1 cellular context compared by ENCODE assay signal in the genomic region with DNA sequence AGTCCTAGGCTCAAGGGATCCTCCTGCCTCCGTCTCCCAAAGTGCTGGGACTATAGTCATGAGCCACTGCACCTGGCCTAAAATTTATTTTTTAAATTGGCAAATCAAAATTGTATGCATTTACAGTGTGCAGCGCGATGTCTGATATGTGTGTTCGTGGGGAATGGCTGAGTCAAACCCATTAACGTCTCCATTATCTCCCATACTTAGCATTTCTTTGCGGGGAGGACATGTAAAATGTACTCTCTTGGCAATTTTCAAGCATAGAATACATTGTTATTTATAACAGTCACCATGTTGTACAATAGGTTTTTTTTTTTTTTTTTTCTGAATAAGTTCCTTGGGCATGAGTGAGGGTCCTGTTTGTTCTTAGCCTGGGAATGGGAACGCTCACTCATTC.
TF ChIP-seq lines count a peak whose summit lies in the region.

No MANE protein-coding gene starts in this region.

TF ChIP-seq in GM12878, 131 proteins besides CTCF, POLR2A, EP300 and RAD21:
- TF ChIP-seq, protein P1, sequence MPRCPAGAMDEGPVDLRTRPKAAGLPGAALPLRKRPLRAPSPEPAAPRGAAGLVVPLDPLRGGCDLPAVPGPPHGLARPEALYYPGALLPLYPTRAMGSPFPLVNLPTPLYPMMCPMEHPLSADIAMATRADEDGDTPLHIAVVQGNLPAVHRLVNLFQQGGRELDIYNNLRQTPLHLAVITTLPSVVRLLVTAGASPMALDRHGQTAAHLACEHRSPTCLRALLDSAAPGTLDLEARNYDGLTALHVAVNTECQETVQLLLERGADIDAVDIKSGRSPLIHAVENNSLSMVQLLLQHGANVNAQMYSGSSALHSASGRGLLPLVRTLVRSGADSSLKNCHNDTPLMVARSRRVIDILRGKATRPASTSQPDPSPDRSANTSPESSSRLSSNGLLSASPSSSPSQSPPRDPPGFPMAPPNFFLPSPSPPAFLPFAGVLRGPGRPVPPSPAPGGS (IDR thresholded peaks at IDR 0.05; ENCODE audit: borderline replicate concordance, insufficient read depth, low read depth, low read length, poor library complexity, severe bottlenecking): peak; percentile 25
- no peak for TF ChIP-seq SIN3A (IDR thresholded peaks at IDR 0.05; ENCODE audit: low read depth, low read length)
